ENCODE assay signal across 1 cellular context in the genomic region with DNA sequence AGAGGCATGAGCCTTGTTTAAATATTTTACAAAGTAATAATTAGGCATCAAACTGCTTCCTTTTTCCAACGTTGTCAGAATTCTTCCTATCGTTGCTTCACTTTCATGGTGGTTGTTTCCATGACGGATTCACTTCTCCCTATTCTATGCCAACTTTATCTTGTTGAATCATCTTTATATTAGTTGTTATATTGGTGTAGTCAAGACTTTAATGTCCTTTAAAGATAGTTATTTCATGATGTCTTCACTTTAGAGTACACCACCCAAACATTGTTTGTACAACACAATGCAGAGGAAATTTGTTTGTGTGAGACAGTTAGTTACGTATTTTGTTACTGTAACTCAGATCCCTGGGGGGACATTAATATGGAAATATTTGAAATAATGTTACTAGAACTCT.
TF ChIP-seq lines count a peak whose summit lies in the region.

No MANE protein-coding gene starts in this region.

TF ChIP-seq in GM23338, 12 proteins besides CTCF, POLR2A, EP300 and RAD21:
- TF ChIP-seq ZNF462 (CRISPR knock-in tag; IDR thresholded peaks at IDR 0.05) (no peak), CREB1 (CRISPR knock-in tag; IDR thresholded peaks at IDR 0.05; ENCODE audit: low read depth) (no peak), REST (IDR thresholded peaks at IDR 0.05; ENCODE audit: unreplicated experiment) (no peak), EZH2 (IDR thresholded peaks at IDR 0.05; ENCODE audit: low read depth, unreplicated experiment) (no peak), ZNF114 (CRISPR knock-in tag; IDR thresholded peaks at IDR 0.05) (no peak), POLR2AphosphoS5 (IDR thresholded peaks at IDR 0.05; ENCODE audit: low read depth) (no peak), NANOG (IDR thresholded peaks at IDR 0.05; ENCODE audit: borderline replicate concordance) (no peak), ETS1 (IDR thresholded peaks at IDR 0.05) (no peak), STAT1 (IDR thresholded peaks at IDR 0.05; ENCODE audit: unreplicated experiment) (no peak), ZNF331 (CRISPR knock-in tag; IDR thresholded peaks at IDR 0.05; ENCODE audit: low read depth) (no peak), EZH2phosphoT487 (IDR thresholded peaks at IDR 0.05; ENCODE audit: unreplicated experiment) (no peak), JUNB (IDR thresholded peaks at IDR 0.05; ENCODE audit: unreplicated experiment) (no peak)
